8 cellular contexts compared by ENCODE assay signal in genomic region chr9:83981126-83981871, GRCh38. TPM values are rescaled to one million over a fixed set of nuclear protein-coding genes. Genes with fewer than 3 reads are reported as not detected.
DNase-seq lines count a peak whose midpoint lies in the region; ATAC-seq and TF ChIP-seq lines count a peak whose summit lies in the region.

No MANE protein-coding gene starts in this region.

- peak overlapping the region; percentile 95 for H3K9ac ChIP-seq in iPS-15b (ENCODE audit: low read depth, low read length)
- H3K9ac ChIP-seq in skeletal muscle tissue (ENCODE audit: low read depth in 1 of 3, low read length in 3 of 3) = peak overlapping the region; percentile 95 to 100 (median 100)

- ATAC-seq in GM21619 (IDR thresholded peaks at IDR 0.05; ENCODE audit: unreplicated experiment) = no peak

- H3K4me3 ChIP-seq in H7 (ENCODE audit: insufficient read depth, low read depth, low read length) (peak overlapping the region; percentile 97), astrocyte of the spinal cord (ENCODE audit: low read depth, low read length) (peak overlapping the region; percentile 72), iPS-15b (ENCODE audit: low read depth, low read length) (peak overlapping the region; percentile 95), skeletal muscle tissue (ENCODE audit: low read length in 3 of 3) (peak overlapping the region; percentile 88 to 99 (median 99))

- H3K9me3 ChIP-seq in iPS-15b (ENCODE audit: control insufficient read depth, insufficient read depth, low read length) = no peaks in the 10 kb centered on the region
- no peaks in the 10 kb centered on the region for H3K9me3 ChIP-seq in skeletal muscle tissue (ENCODE audit: control insufficient read depth in 3 of 3, low read length in 3 of 3)

- H3K4me1 ChIP-seq in iPS-15b (ENCODE audit: control insufficient read depth, insufficient read depth, low read length) (no peaks in the 10 kb centered on the region), skeletal muscle tissue (ENCODE audit: control insufficient read depth in 3 of 3, insufficient read depth in 3 of 3, low read length in 3 of 3) (peaks cover 14 to 24% (median 16%) of the 10 kb centered on the region in 3 donors)

- H3K36me3 ChIP-seq in H7 (replicated peaks; ENCODE audit: control insufficient read depth, insufficient read depth, low read length) = peaks cover 13% of the 10 kb centered on the region
- peaks cover 4% of the 10 kb centered on the region for H3K36me3 ChIP-seq in iPS-15b (ENCODE audit: control insufficient read depth, insufficient read depth, low read length)
- peaks cover 8 to 11% (median 10%) of the 10 kb centered on the region in 3 donors for H3K36me3 ChIP-seq in skeletal muscle tissue (ENCODE audit: control insufficient read depth in 3 of 3, insufficient read depth in 3 of 3, low read length in 3 of 3)

- in situ Hi-C loops in astrocyte of the spinal cord (cut with HindIII; ENCODE audit: low sequenced_read_pairs) = no loop called here

- TF ChIP-seq CTCF in astrocyte of the spinal cord (IDR thresholded peaks at IDR 0.05; ENCODE audit: low read depth, low read length) = no peak

- H3K27me3 ChIP-seq in H7 (ENCODE audit: control insufficient read depth, insufficient read depth, low read length) (no peaks in the 10 kb centered on the region), iPS-15b (ENCODE audit: control insufficient read depth, insufficient read depth, low read length) (no peaks in the 10 kb centered on the region), skeletal muscle tissue (ENCODE audit: control insufficient read depth in 3 of 3, insufficient read depth in 3 of 3, low read length in 3 of 3) (no peaks in the 10 kb centered on the region)

- H3K27ac ChIP-seq in skeletal muscle tissue (ENCODE audit: low read depth, low read length) = peak overlapping the region; percentile 100

- peak; percentile 14 for DNase-seq in DMS153 (lab: John Stamatoyannopoulos, UW)
- peak; percentile 45 for DNase-seq in H7
- DNase-seq in NCI-H748 treated with DMSO at 0.1 percent for 48 hours (lab: John Stamatoyannopoulos, UW) = peak; percentile 60
- peak; percentile 51 for DNase-seq in astrocyte of the spinal cord (ENCODE audit: low read depth, low spot score)
- no peak for DNase-seq in T1000 (lab: John Stamatoyannopoulos, UW)

RNA-seq across cellular contexts. Expression of gene RMI1, which starts 0.7 kb away (rescaled TPM):
- total RNA-seq in H7 (2014; rRNA removed; shearing (Covaris generic)) = 10.7 and 12.3 TPM in 2 replicates
- total RNA-seq in skeletal muscle tissue = 3.1 TPM

RNA-seq across cellular contexts. Expression of gene HNRNPK, which starts 1.3 kb away (rescaled TPM):
- 572 and 604 TPM in 2 replicates for total RNA-seq in H7 (2014; rRNA removed; shearing (Covaris generic))
- 446 TPM for total RNA-seq in skeletal muscle tissue
